ENCODE assay signal across 14 cellular contexts in genomic region chr2:226076529-226076928, GRCh38.
DNase-seq lines count a peak whose midpoint lies in the region; ATAC-seq and TF ChIP-seq lines count a peak whose summit lies in the region.
"Had no signal": no experiment of that assay in that cellular context is flagged by ENCODE, and none has a peak within 500 bp of the region (broad histone marks: within the 10 kb centered on the region; RNA-seq: fewer than 3 reads in every experiment).

No MANE protein-coding gene starts in this region.

- intact Hi-C loops in HCT116 (cut with micrococcal nuclease): no loop called here

- H2AFZ ChIP-seq in HCT116 (ENCODE audit: low read depth, low read length, poor library complexity, severe bottlenecking) (no peak overlapping the region), smooth muscle cell (ENCODE audit: low read depth) (no peak overlapping the region)

- CTCF ChIA-PET in HCT116 (lab: Charles Lee): no interaction called here

- no peak overlapping the region for H3K9ac ChIP-seq in HCT116 (ENCODE audit: low read length)
- H3K9ac ChIP-seq in smooth muscle cell (ENCODE audit: low read depth): no peak overlapping the region

- no peak overlapping the region for H3K4me3 ChIP-seq in HCT116 (replicated peaks in 1 of 2; ENCODE audit: low read depth in 1 of 2, low read length in 2 of 2)
- no peak overlapping the region for H3K4me3 ChIP-seq in RWPE2 (ENCODE audit: severe bottlenecking)
- no peak overlapping the region for H3K4me3 ChIP-seq in smooth muscle cell
- H3K4me3 ChIP-seq: A549 had no signal

- H3K79me2 ChIP-seq in HCT116 (ENCODE audit: insufficient read depth, low read length): no peaks in the 10 kb centered on the region
- H3K79me2 ChIP-seq in smooth muscle cell (ENCODE audit: low read depth): no peaks in the 10 kb centered on the region

- no peaks in the 10 kb centered on the region for H3K27me3 ChIP-seq in HCT116 (ENCODE audit: insufficient read depth, low read length)
- H3K27me3 ChIP-seq in RWPE2 (ENCODE audit: insufficient read depth, poor library complexity, severe bottlenecking): no peaks in the 10 kb centered on the region
- no peaks in the 10 kb centered on the region for H3K27me3 ChIP-seq in smooth muscle cell (ENCODE audit: low read depth)

- peaks cover 0 to 9% of the 10 kb centered on the region in 2 donors for H3K9me3 Mint-ChIP-seq in effector memory CD8-positive, alpha-beta T cell
- H3K9me3 Mint-ChIP-seq: CD8-positive, alpha-beta T cell had no signal

- peak overlapping the region; percentile 20; the same call in 1 of the 2 replicates for H3K27ac ChIP-seq in HCT116 (ENCODE audit: low read depth, low read length)
- H3K27ac ChIP-seq in RWPE2 (ENCODE audit: poor library complexity, severe bottlenecking): peak overlapping the region; percentile 92
- H3K27ac ChIP-seq in smooth muscle cell (ENCODE audit: low read depth): peak overlapping the region; percentile 86
- H3K27ac ChIP-seq: A549, HL-60 had no signal

- H3K27ac Mint-ChIP-seq in effector memory CD8-positive, alpha-beta T cell: no peak overlapping the region
- H3K27ac Mint-ChIP-seq: CD14-positive monocyte; CD8-positive, alpha-beta T cell had no signal

- no peak for TF ChIP-seq CTCF in HCT116 (IDR thresholded peaks at IDR 0.05 in 2 of 3, conservative IDR thresholded peaks at IDR 0.05 in 1 of 3; ENCODE audit: borderline replicate concordance in 1 of 3, insufficient read depth in 1 of 3, low read depth in 2 of 3, low read length in 2 of 3)
- TF ChIP-seq CTCF in RWPE2 (IDR thresholded peaks at IDR 0.05; ENCODE audit: poor library complexity, severe bottlenecking): no peak
- no peak for TF ChIP-seq CTCF in smooth muscle cell (IDR thresholded peaks at IDR 0.05; ENCODE audit: borderline replicate concordance, insufficient read depth, poor library complexity, severe bottlenecking)

- 58% methylated on average over 1 of the region's 1 CpG for WGBS in smooth muscle cell (ENCODE audit: low lambda C conversion rate)

- H3K9me3 ChIP-seq in HCT116 (ENCODE audit: control insufficient read depth in 1 of 2, insufficient read depth in 1 of 2, low read depth in 1 of 2, low read length in 2 of 2) (no peaks in the 10 kb centered on the region), RWPE2 (ENCODE audit: severe bottlenecking) (no peaks in the 10 kb centered on the region), smooth muscle cell (replicated peaks; ENCODE audit: low read depth) (no peaks in the 10 kb centered on the region)
- H3K9me3 ChIP-seq: A549 had no signal

- no TSS peak for BruUV-seq in HCT116 (replicated peaks; lab: Mats Ljungman, UMichigan)

- H3K36me3 ChIP-seq in HCT116 (ENCODE audit: control insufficient read depth in 1 of 2, insufficient read depth in 2 of 2, low read length in 2 of 2) (peaks cover 0 to 7% of the 10 kb centered on the region in 2 experiments; a peak in 1 of 4 replicates), RWPE2 (ENCODE audit: low read depth) (no peaks in the 10 kb centered on the region), smooth muscle cell (ENCODE audit: low read depth) (no peaks in the 10 kb centered on the region)

- no peaks in the 10 kb centered on the region for H3K27me3 Mint-ChIP-seq in effector memory CD8-positive, alpha-beta T cell

- no peaks in the 10 kb centered on the region for H3K4me1 Mint-ChIP-seq in effector memory CD8-positive, alpha-beta T cell (ENCODE audit: low read depth in 2 of 2)

- H3K4me2 ChIP-seq in HCT116 (ENCODE audit: low read length) (no peak overlapping the region), smooth muscle cell (peak overlapping the region; percentile 32)
- H3K4me2 ChIP-seq: A549 had no signal

- no peaks in the 10 kb centered on the region for H3F3A ChIP-seq in smooth muscle cell (ENCODE audit: low read depth)

- DNase-seq in HCT116 (ENCODE audit: low read depth, low spot score) (no peak), RWPE2 (ENCODE audit: low spot score) (no peak), fibroblast of peridontal ligament (ENCODE audit: extremely low read depth) (peak; percentile 44), smooth muscle cell (lab: John Stamatoyannopoulos, UW; ENCODE audit: unreplicated experiment) (no peak), D341Med (ENCODE audit: low spot score) (no peak), NCI-H2081 (lab: John Stamatoyannopoulos, UW) (no peak)
- no peak for DNase-seq in effector memory CD8-positive, alpha-beta T cell
- DNase-seq: CD8-positive, alpha-beta T cell; COR-L47; DND-41; GDM1 had no signal

- ATAC-seq in HCT116: no peak
- no peak for ATAC-seq in RWPE2 (ENCODE audit: low read depth)
- no peak for ATAC-seq in effector memory CD8-positive, alpha-beta T cell (replicated peaks)
- ATAC-seq: A549; CD8-positive, alpha-beta T cell had no signal

- POLR2A ChIA-PET in HCT116 (lab: Charles Lee): interaction anchor here (1.4 kb wide), 1 partner anchor 28 kb away, joined by 3 read pairs; no protein-coding TSS in a partner anchor

- RAD21 ChIA-PET in HCT116 (lab: Charles Lee; ENCODE audit: low non-redundant PET in 1 of 2, low total read pairs in 2 of 2, uncharacterized antibody in 2 of 2, unreplicated experiment in 2 of 2): no interaction called here

- H3K4me3 Mint-ChIP-seq in effector memory CD8-positive, alpha-beta T cell: no peak overlapping the region
- H3K4me3 Mint-ChIP-seq: CD14-positive monocyte; CD8-positive, alpha-beta T cell had no signal

- TF ChIP-seq RAD21 in HCT116 (IDR thresholded peaks at IDR 0.05; ENCODE audit: low read depth): no peak

- H3K36me3 Mint-ChIP-seq in effector memory CD8-positive, alpha-beta T cell (ENCODE audit: insufficient read depth): no peaks in the 10 kb centered on the region
- H3K36me3 Mint-ChIP-seq: CD8-positive, alpha-beta T cell had no signal

- no peak for TF ChIP-seq POLR2A in HCT116 (IDR thresholded peaks at IDR 0.05; ENCODE audit: borderline replicate concordance, extremely low read depth, insufficient read depth, insufficient read length)

- H4K20me1 ChIP-seq in HCT116 (ENCODE audit: insufficient read depth): no peaks in the 10 kb centered on the region
- H4K20me1 ChIP-seq in smooth muscle cell (ENCODE audit: low read depth): no peaks in the 10 kb centered on the region

- no peaks in the 10 kb centered on the region for H3K9me2 ChIP-seq in HCT116 (ENCODE audit: insufficient read depth)

- H3K4me1 ChIP-seq in HCT116 (ENCODE audit: control insufficient read depth in 1 of 2, insufficient read depth in 2 of 2, low read length in 2 of 2) (peaks cover 13 to 51% of the 10 kb centered on the region in 2 experiments), RWPE2 (ENCODE audit: insufficient read depth, poor library complexity, severe bottlenecking) (peaks cover 45% of the 10 kb centered on the region), smooth muscle cell (ENCODE audit: low read depth) (peaks cover 2% of the 10 kb centered on the region)
- H3K4me1 ChIP-seq: A549 had no signal

TF ChIP-seq in HCT116, 20 proteins besides CTCF, POLR2A, EP300 and RAD21:
- no peak for TF ChIP-seq FOSL1 (IDR thresholded peaks at IDR 0.05; ENCODE audit: low read depth)
- no peak for TF ChIP-seq CBX3 (IDR thresholded peaks at IDR 0.05; ENCODE audit: low read depth)
- no peak for TF ChIP-seq POLR2AphosphoS5 (IDR thresholded peaks at IDR 0.05; ENCODE audit: low read depth, low read length)

Comparison
In these comparisons a context has a peak if more than half of its experiments do, and no peak if none do; other contexts are left out.
1. H3K27ac ChIP-seq: peak in every context shown above with its lines; median percentile 92 in RWPE2; 86 in smooth muscle cell; 20 in HCT116.